14 cellular contexts compared by ENCODE assay signal in genomic region chr20:32822189-32822588, GRCh38. TPM values are rescaled to one million over a fixed set of nuclear protein-coding genes. Genes with fewer than 3 reads are reported as not detected.
DNase-seq lines count a peak whose midpoint lies in the region; ATAC-seq lines count a peak whose summit lies in the region.
"Had no signal": no experiment of that assay in that cellular context is flagged by ENCODE, and none has a peak within 500 bp of the region (broad histone marks: within the 10 kb centered on the region; RNA-seq: fewer than 3 reads in every experiment).

No MANE protein-coding gene starts in this region.

- H3K9ac ChIP-seq in mesenchymal stem cell (ENCODE audit: low read length), result peak overlapping the region; percentile 55

- H3K9me3 Mint-ChIP-seq in stimulated activated naive CD8-positive, alpha-beta T cell treated with anti-CD3 and anti-CD28 coated beads, Interleukin-15, amount 100 ng/mL, for 72 hours, result no peaks in the 10 kb centered on the region
- no peaks in the 10 kb centered on the region for H3K9me3 Mint-ChIP-seq in activated naive CD8-positive, alpha-beta T cell (ENCODE audit: low read depth)

- 87% methylated on average over 4 of the region's 5 CpGs for WGBS in mesenchymal stem cell

- no peak overlapping the region for H3K27ac ChIP-seq in mesenchymal stem cell (ENCODE audit: low read length, poor library complexity, severe bottlenecking)
- H3K27ac ChIP-seq: C4-2B, colonic mucosa had no signal

- peak overlapping the region in 1 of 2 experiments; percentile 27 for H3K4me3 ChIP-seq in mesenchymal stem cell (ENCODE audit: insufficient read depth in 1 of 2, low read depth in 1 of 2, low read length in 2 of 2)
- H3K4me3 ChIP-seq: colonic mucosa had no signal

- peaks cover 7 to 10% of the 10 kb centered on the region in 2 experiments for H3K36me3 ChIP-seq in mesenchymal stem cell (ENCODE audit: control insufficient read depth in 1 of 2, insufficient read depth in 2 of 2, low read depth in 1 of 2, low read length in 2 of 2)

- no peak overlapping the region for H2AFZ ChIP-seq in mesenchymal stem cell (ENCODE audit: low read depth, low read length)

- H3K36me3 Mint-ChIP-seq in activated naive CD8-positive, alpha-beta T cell, result peaks cover 4% of the 10 kb centered on the region

- ATAC-seq in stimulated activated naive CD8-positive, alpha-beta T cell treated with anti-CD3 and anti-CD28 coated beads, Interleukin-15, amount 100 ng/mL, for 72 hours, result no peak
- ATAC-seq in stimulated activated naive CD8-positive, alpha-beta T cell treated with anti-CD3 and anti-CD28 coated beads, Interleukin-15, Interleukin-2, amounts not matched to agents 100 U/mL and 50 U/mL, for 24 hours, result no peak
- ATAC-seq: right cardiac atrium had no signal

- peaks cover 16% of the 10 kb centered on the region for H3K4me1 ChIP-seq in mesenchymal stem cell (ENCODE audit: control insufficient read depth, insufficient read depth, low read depth, low read length)

- H3K27me3 Mint-ChIP-seq in stimulated activated naive CD8-positive, alpha-beta T cell treated with anti-CD3 and anti-CD28 coated beads, Interleukin-15, amount 100 ng/mL, for 72 hours, result no peaks in the 10 kb centered on the region
- H3K27me3 Mint-ChIP-seq in activated naive CD8-positive, alpha-beta T cell, result no peaks in the 10 kb centered on the region

- H3K9me3 ChIP-seq in mesenchymal stem cell (ENCODE audit: control insufficient read depth, low read length), result no peaks in the 10 kb centered on the region
- H3K9me3 ChIP-seq: colonic mucosa had no signal

- no peak overlapping the region for H2AK5ac ChIP-seq in mesenchymal stem cell (ENCODE audit: low read length, severe bottlenecking)

- H2BK120ac ChIP-seq in mesenchymal stem cell (ENCODE audit: low read depth, low read length), result no peak overlapping the region

- H2BK12ac ChIP-seq in mesenchymal stem cell (ENCODE audit: low read length in 2 of 2), result no peak overlapping the region

- H4K8ac ChIP-seq in mesenchymal stem cell (ENCODE audit: low read length), result no peak overlapping the region

- no peak overlapping the region for H2BK5ac ChIP-seq in mesenchymal stem cell (ENCODE audit: low read depth, low read length, poor library complexity, severe bottlenecking)

- no peak overlapping the region for H3K27ac Mint-ChIP-seq in stimulated activated naive CD8-positive, alpha-beta T cell treated with anti-CD3 and anti-CD28 coated beads, Interleukin-15, amount 100 ng/mL, for 72 hours
- H3K27ac Mint-ChIP-seq in activated naive CD8-positive, alpha-beta T cell, result peak overlapping the region; percentile 91

- no peaks in the 10 kb centered on the region for H3K27me3 ChIP-seq in mesenchymal stem cell (ENCODE audit: control insufficient read depth in 1 of 2, insufficient read depth in 1 of 2, low read length in 2 of 2)
- H3K27me3 ChIP-seq: colonic mucosa had no signal

- no peak overlapping the region for H3K18ac ChIP-seq in mesenchymal stem cell (ENCODE audit: low read depth in 1 of 2, low read length in 2 of 2)

- H3K4me3 Mint-ChIP-seq in stimulated activated naive CD8-positive, alpha-beta T cell treated with anti-CD3 and anti-CD28 coated beads, Interleukin-15, amount 100 ng/mL, for 72 hours, result peak overlapping the region; percentile 91 to 93
- peak overlapping the region; percentile 94 for H3K4me3 Mint-ChIP-seq in activated naive CD8-positive, alpha-beta T cell

- peaks cover 2% of the 10 kb centered on the region for H3K79me1 ChIP-seq in mesenchymal stem cell (replicated peaks; ENCODE audit: low read length, poor library complexity, severe bottlenecking)

- H3K14ac ChIP-seq in mesenchymal stem cell (ENCODE audit: low read length in 2 of 2), result no peak overlapping the region

- no peak overlapping the region for H3K4me2 ChIP-seq in mesenchymal stem cell (ENCODE audit: low read length, poor library complexity, severe bottlenecking)

- H2BK15ac ChIP-seq in mesenchymal stem cell (ENCODE audit: low read depth, poor library complexity, severe bottlenecking), result no peak overlapping the region

- H4K91ac ChIP-seq in mesenchymal stem cell (ENCODE audit: low read length), result no peak overlapping the region

- no peak overlapping the region for H3K4ac ChIP-seq in mesenchymal stem cell (ENCODE audit: low read depth in 1 of 2, low read length in 2 of 2)

- DNase-seq in stimulated activated naive CD8-positive, alpha-beta T cell treated with anti-CD3 and anti-CD28 coated beads, Interleukin-15, amount 100 ng/mL, for 72 hours, result no peak
- DNase-seq in stimulated activated naive CD8-positive, alpha-beta T cell treated with anti-CD3 and anti-CD28 coated beads, Interleukin-15, Interleukin-2, amounts not matched to agents 100 U/mL and 50 U/mL, for 24 hours, result no peak
- DNase-seq in mesenchymal stem cell, result no peak
- no peak for DNase-seq in mucosa of gallbladder (ENCODE audit: low spot score)
- DNase-seq in HPDE6-E6E7 (ENCODE audit: extremely low spot score), result no peak
- no peak for DNase-seq in NCI-H2196 treated with DMSO at 0.1 percent for 48 hours (lab: John Stamatoyannopoulos, UW; ENCODE audit: unreplicated experiment)
- no peak for DNase-seq in NCI-H146 (lab: John Stamatoyannopoulos, UW)
- DNase-seq: activated CD8-positive, alpha-beta memory T cell treated with anti-CD3 and anti-CD28 coated beads, Interleukin-2, amount 50 U/mL, for 4 hours; colonic mucosa; MV-4-11; right cardiac atrium had no signal

- no peak overlapping the region for H3K23ac ChIP-seq in mesenchymal stem cell (ENCODE audit: low read length in 2 of 2)

- H3K4me1 Mint-ChIP-seq in stimulated activated naive CD8-positive, alpha-beta T cell treated with anti-CD3 and anti-CD28 coated beads, Interleukin-15, amount 100 ng/mL, for 72 hours, result peaks cover 48% of the 10 kb centered on the region
- peaks cover 54% of the 10 kb centered on the region for H3K4me1 Mint-ChIP-seq in activated naive CD8-positive, alpha-beta T cell (ENCODE audit: low read depth)

RNA-seq across cellular contexts. Expression of gene MAPRE1, which starts 2.4 kb away (rescaled TPM):
- polyA plus RNA-seq in mesenchymal stem cell (2013, experiment 1 of 2), result 75.9 TPM
- polyA plus RNA-seq in mesenchymal stem cell (2013, experiment 2 of 2), result 76.3 TPM
- 85.9 TPM for total RNA-seq in mucosa of gallbladder

RNA-seq across cellular contexts. Expression of gene EFCAB8, which starts 36.5 kb away (rescaled TPM):
- polyA plus RNA-seq in mesenchymal stem cell (2013, experiment 1 of 2), result not detected
- polyA plus RNA-seq in mesenchymal stem cell (2013, experiment 2 of 2), result 0.04 TPM
- 0.20 TPM for total RNA-seq in mucosa of gallbladder
- polyA plus RNA-seq: liver, right cardiac atrium had no signal
